ENCODE assay signal across 1 cellular context in genomic region chr4:38676986-38677385, GRCh38.
TF ChIP-seq lines count a peak whose summit lies in the region.

No MANE protein-coding gene starts in this region.

TF ChIP-seq in HepG2, 621 proteins besides CTCF, POLR2A, EP300 and RAD21:
- TF ChIP-seq ZNF460 (CRISPR knock-in tag; IDR thresholded peaks at IDR 0.05; ENCODE audit: borderline replicate concordance) (peak; percentile 35; the same call in 1 of the 2 replicates), RARA (CRISPR knock-in tag; IDR thresholded peaks at IDR 0.05) (no peak), MTA1 (CRISPR knock-in tag; IDR thresholded peaks at IDR 0.05; ENCODE audit: borderline replicate concordance) (no peak), FOXM1 (CRISPR knock-in tag; IDR thresholded peaks at IDR 0.05) (no peak), ZC3H4 (CRISPR knock-in tag; IDR thresholded peaks at IDR 0.05; ENCODE audit: borderline replicate concordance) (no peak), TCF7L2 (IDR thresholded peaks at IDR 0.05; ENCODE audit: low read depth, low read length) (no peak), ZBTB38 (CRISPR knock-in tag; IDR thresholded peaks at IDR 0.05) (peak; percentile 56; the same call in 1 of the 2 replicates), NCOA5 (CRISPR knock-in tag; IDR thresholded peaks at IDR 0.05) (no peak), MAFF (IDR thresholded peaks at IDR 0.05; ENCODE audit: low read depth, low read length) (no peak)
- TF ChIP-seq, protein P1, sequence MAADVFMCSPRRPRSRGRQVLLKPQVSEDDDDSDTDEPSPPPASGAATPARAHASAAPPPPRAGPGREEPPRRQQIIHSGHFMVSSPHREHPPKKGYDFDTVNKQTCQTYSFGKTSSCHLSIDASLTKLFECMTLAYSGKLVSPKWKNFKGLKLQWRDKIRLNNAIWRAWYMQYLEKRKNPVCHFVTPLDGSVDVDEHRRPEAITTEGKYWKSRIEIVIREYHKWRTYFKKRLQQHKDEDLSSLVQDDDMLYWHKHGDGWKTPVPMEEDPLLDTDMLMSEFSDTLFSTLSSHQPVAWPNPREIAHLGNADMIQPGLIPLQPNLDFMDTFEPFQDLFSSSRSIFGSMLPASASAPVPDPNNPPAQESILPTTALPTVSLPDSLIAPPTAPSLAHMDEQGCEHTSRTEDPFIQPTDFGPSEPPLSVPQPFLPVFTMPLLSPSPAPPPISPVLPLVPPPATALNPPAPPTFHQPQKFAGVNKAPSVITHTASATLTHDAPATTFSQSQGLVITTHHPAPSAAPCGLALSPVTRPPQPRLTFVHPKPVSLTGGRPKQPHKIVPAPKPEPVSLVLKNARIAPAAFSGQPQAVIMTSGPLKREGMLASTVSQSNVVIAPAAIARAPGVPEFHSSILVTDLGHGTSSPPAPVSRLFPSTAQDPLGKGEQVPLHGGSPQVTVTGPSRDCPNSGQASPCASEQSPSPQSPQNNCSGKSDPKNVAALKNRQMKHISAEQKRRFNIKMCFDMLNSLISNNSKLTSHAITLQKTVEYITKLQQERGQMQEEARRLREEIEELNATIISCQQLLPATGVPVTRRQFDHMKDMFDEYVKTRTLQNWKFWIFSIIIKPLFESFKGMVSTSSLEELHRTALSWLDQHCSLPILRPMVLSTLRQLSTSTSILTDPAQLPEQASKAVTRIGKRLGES (CRISPR knock-in tag; IDR thresholded peaks at IDR 0.05; ENCODE audit: borderline replicate concordance): no peak
